1 cellular context compared by ENCODE assay signal in genomic region chr1:230867119-230867902, GRCh38.
TF ChIP-seq lines count a peak whose summit lies in the region.

No MANE protein-coding gene starts in this region.

TF ChIP-seq in SK-N-SH, 30 proteins besides CTCF, POLR2A, EP300 and RAD21 (continued from another document):
- TF ChIP-seq, protein P1, sequence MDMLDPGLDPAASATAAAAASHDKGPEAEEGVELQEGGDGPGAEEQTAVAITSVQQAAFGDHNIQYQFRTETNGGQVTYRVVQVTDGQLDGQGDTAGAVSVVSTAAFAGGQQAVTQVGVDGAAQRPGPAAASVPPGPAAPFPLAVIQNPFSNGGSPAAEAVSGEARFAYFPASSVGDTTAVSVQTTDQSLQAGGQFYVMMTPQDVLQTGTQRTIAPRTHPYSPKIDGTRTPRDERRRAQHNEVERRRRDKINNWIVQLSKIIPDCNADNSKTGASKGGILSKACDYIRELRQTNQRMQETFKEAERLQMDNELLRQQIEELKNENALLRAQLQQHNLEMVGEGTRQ (IDR thresholded peaks at IDR 0.05; ENCODE audit: borderline replicate concordance, low read depth, low read length) = no peak
- TF ChIP-seq YY1 (IDR thresholded peaks at IDR 0.05; ENCODE audit: low read depth) (no peak), MXI1 (IDR thresholded peaks at IDR 0.05; ENCODE audit: low read depth, low read length) (no peak), EZH2phosphoT487 (IDR thresholded peaks at IDR 0.05; ENCODE audit: borderline replicate concordance, low read depth) (no peak), CHD2 (IDR thresholded peaks at IDR 0.05; ENCODE audit: low read length, partially characterized antibody) (no peak)
